In genomic region chr17:69501591-69502468, GRCh38 we compare ENCODE assay signal across 8 cellular contexts.
DNase-seq lines count a peak whose midpoint lies in the region; ATAC-seq, FAIRE-seq and TF ChIP-seq lines count a peak whose summit lies in the region.

No MANE protein-coding gene starts in this region.

- H2AFZ ChIP-seq in OCI-LY7 (ENCODE audit: low read length) (peak overlapping the region; percentile 84), neural cell (ENCODE audit: low read depth, low read length) (peak overlapping the region; percentile 30)

- no peak for FAIRE-seq in D721Med (lab: Jason Lieb, UNC)

- H3K27me3 ChIP-seq in neural cell (ENCODE audit: insufficient read depth, low read depth, low read length) (no peaks in the 10 kb centered on the region), WERI-Rb-1 (ENCODE audit: insufficient read depth, low read depth, severe bottlenecking) (no peaks in the 10 kb centered on the region)

- DNase-seq in DMS 273 treated with DMSO at 0.1 percent for 48 hours (lab: John Stamatoyannopoulos, UW), result peak; percentile 79
- DNase-seq in OCI-LY7 (ENCODE audit: low spot score), result peak; percentile 61
- DNase-seq in fibroblast of mammary gland (ENCODE audit: low read depth), result peak; percentile 77
- no peak for DNase-seq in D721Med (ENCODE audit: insufficient read length, low spot score)
- DNase-seq in WERI-Rb-1, result no peak

- no peaks in the 10 kb centered on the region for H3K79me2 ChIP-seq in OCI-LY7 (ENCODE audit: insufficient read depth, low read depth, low read length)
- no peaks in the 10 kb centered on the region for H3K79me2 ChIP-seq in neural cell (replicated peaks; ENCODE audit: insufficient read depth, low read length)

- H3K36me3 ChIP-seq in OCI-LY7 (ENCODE audit: insufficient read depth, low read length) (no peaks in the 10 kb centered on the region), neural cell (ENCODE audit: insufficient read depth, low read length) (no peaks in the 10 kb centered on the region), WERI-Rb-1 (no peaks in the 10 kb centered on the region)

- TF ChIP-seq EP300 in neural cell (conservative IDR thresholded peaks at IDR 0.05; ENCODE audit: poor library complexity, severe bottlenecking), result no peak

- H3F3A ChIP-seq in neural cell (ENCODE audit: insufficient read depth, low read length, poor library complexity, severe bottlenecking), result no peaks in the 10 kb centered on the region

- H3K27ac ChIP-seq in OCI-LY7 (ENCODE audit: low read depth, low read length, poor library complexity, severe bottlenecking) (peak overlapping the region; percentile 67), neural cell (ENCODE audit: low read length) (peak overlapping the region; percentile 26), WERI-Rb-1 (no peak overlapping the region)

- peak; percentile 49 for ATAC-seq in HG02943 (IDR thresholded peaks at IDR 0.05; ENCODE audit: low read depth, unreplicated experiment)
- no peak for ATAC-seq in HG02678 (IDR thresholded peaks at IDR 0.05; ENCODE audit: unreplicated experiment)

- intact Hi-C loops in OCI-LY7 (cut with micrococcal nuclease; ENCODE audit: unreplicated experiment), result loop anchor here (2.0 to 5.0 kb wide), 4 partner anchors 79 to 730 kb away; partner anchors contain the start of genes ABCA5 and MAP2K6

- no TSS peak for BruUV-seq in OCI-LY7 (replicated peaks; lab: Mats Ljungman, UMichigan)

- CTCF ChIA-PET in OCI-LY7 (lab: Charles Lee; ENCODE audit: unreplicated experiment), result interaction anchor here (0.6 to 0.9 kb wide), 2 partner anchors 56 to 87 kb away, joined by 3 read pairs; partner anchors contain the start of gene MAP2K6

- H3K4me2 ChIP-seq in OCI-LY7 (ENCODE audit: low read length), result peak overlapping the region; percentile 69
- H3K4me2 ChIP-seq in neural cell (ENCODE audit: low read length), result peak overlapping the region; percentile 36

- H3K9me2 ChIP-seq in OCI-LY7 (ENCODE audit: insufficient read depth, low read length), result no peaks in the 10 kb centered on the region
- no peaks in the 10 kb centered on the region for H3K9me2 ChIP-seq in neural cell (ENCODE audit: insufficient read depth, low read length)

- H4K20me1 ChIP-seq in OCI-LY7 (ENCODE audit: insufficient read depth, low read length) (no peaks in the 10 kb centered on the region), neural cell (ENCODE audit: insufficient read depth) (no peaks in the 10 kb centered on the region)

- H3K4me3 ChIP-seq in OCI-LY7 (ENCODE audit: low read depth, low read length, poor library complexity, severe bottlenecking), result peak overlapping the region; percentile 50
- H3K4me3 ChIP-seq in fibroblast of mammary gland (ENCODE audit: control insufficient read depth, low read depth, low read length), result no peak overlapping the region
- peak overlapping the region; percentile 51 for H3K4me3 ChIP-seq in neural cell (ENCODE audit: low read length)
- H3K4me3 ChIP-seq in WERI-Rb-1 (ENCODE audit: low read depth, low read length), result no peak overlapping the region

- no peak for TF ChIP-seq RAD21 in neural cell (conservative IDR thresholded peaks at IDR 0.05)

- H3K4me1 ChIP-seq in OCI-LY7 (ENCODE audit: insufficient read depth, low read length, poor library complexity, severe bottlenecking), result peaks cover 55% of the 10 kb centered on the region

- H3K9ac ChIP-seq in neural cell (ENCODE audit: low read length), result peak overlapping the region; percentile 23

- POLR2A ChIA-PET in OCI-LY7 (lab: Charles Lee), result interaction anchor here (0.6 to 6.6 kb wide), 30 partner anchors 8 to 1050 kb away, joined by 3 to 49 read pairs (median 4); partner anchors contain the start of genes ABCA5 and MAP2K6

- TF ChIP-seq CTCF in OCI-LY7 (conservative IDR thresholded peaks at IDR 0.05; ENCODE audit: low read length) (no peak), fibroblast of mammary gland (conservative IDR thresholded peaks at IDR 0.05; ENCODE audit: control insufficient read depth, insufficient read depth, low read depth, low read length) (no peak), neural cell (IDR thresholded peaks at IDR 0.05; ENCODE audit: poor library complexity, severe bottlenecking) (no peak), D721Med (IDR thresholded peaks at IDR 0.05; ENCODE audit: insufficient read depth, missing control alignments) (no peak), WERI-Rb-1 (IDR thresholded peaks at IDR 0.05; ENCODE audit: low read depth, low read length) (no peak)

- H3K9me3 ChIP-seq in OCI-LY7 (ENCODE audit: low read length) (no peaks in the 10 kb centered on the region), neural cell (ENCODE audit: low read length) (no peaks in the 10 kb centered on the region), WERI-Rb-1 (ENCODE audit: severe bottlenecking) (no peaks in the 10 kb centered on the region)

TF ChIP-seq in neural cell, 6 proteins besides CTCF, POLR2A, EP300 and RAD21:
- TF ChIP-seq MXI1 (conservative IDR thresholded peaks at IDR 0.05; ENCODE audit: poor library complexity, severe bottlenecking) (no peak), EZH2 (IDR thresholded peaks at IDR 0.05; ENCODE audit: borderline replicate concordance, insufficient read depth, low read length, poor library complexity, severe bottlenecking) (no peak), POLR2AphosphoS5 (IDR thresholded peaks at IDR 0.05) (no peak), SMC3 (conservative IDR thresholded peaks at IDR 0.05; ENCODE audit: poor library complexity) (no peak), TAF1 (IDR thresholded peaks at IDR 0.05; ENCODE audit: low read depth) (no peak), REST (IDR thresholded peaks at IDR 0.05; ENCODE audit: borderline replicate concordance) (no peak)

Comparison
In these comparisons a context has a peak if more than half of its experiments do, and no peak if none do; other contexts are left out.
1. DNase-seq: peak in DMS 273 treated with DMSO at 0.1 percent for 48 hours (single experiment), OCI-LY7 (single experiment) and fibroblast of mammary gland (single experiment); none in D721Med (single experiment) and WERI-Rb-1 (single experiment).
2. H3K4me3 ChIP-seq: peak in OCI-LY7 (single experiment) and neural cell (single experiment); none in fibroblast of mammary gland (single experiment) and WERI-Rb-1 (single experiment).